7 cellular contexts compared by ENCODE assay signal in the genomic region with DNA sequence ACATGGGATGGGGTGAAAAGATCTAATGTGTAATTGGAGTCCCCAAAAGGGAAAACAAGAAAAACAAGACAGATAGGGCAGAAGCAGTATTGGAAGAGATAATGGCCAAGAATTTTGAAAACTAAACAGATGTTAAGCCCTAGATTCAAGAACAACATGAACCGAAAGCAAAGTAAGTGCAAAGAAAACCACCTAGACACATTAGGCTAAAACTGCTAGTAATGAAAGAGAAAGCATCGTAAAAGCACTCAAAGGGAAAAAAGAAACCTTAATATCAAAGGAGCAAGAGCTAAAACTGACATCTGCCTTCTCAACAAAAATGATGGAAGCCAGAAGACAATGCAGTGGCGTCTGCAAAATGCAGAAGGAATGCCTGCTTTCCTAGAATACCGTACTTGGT.
A peak's percentile ranks its signal among the peaks of the same experiment; 100 is the strongest.
DNase-seq lines count a peak whose midpoint lies in the region; ATAC-seq, FAIRE-seq and TF ChIP-seq lines count a peak whose summit lies in the region.
"Not testable (repeated sequence)": the region's sequence is repeated elsewhere in the genome, so short reads cannot be mapped to it uniquely, and the experiment has no call there.

No MANE protein-coding gene starts in this region.

- not testable (repeated sequence) for H3K27me3 ChIP-seq in H1 (replicated peaks in 1 of 4; ENCODE audit: control insufficient read depth in 3 of 4, extremely low read depth in 1 of 4, insufficient read depth in 3 of 4, low read length in 3 of 4)

- WGBS in H1 (ENCODE audit: extremely low coverage in 1 of 2, insufficient coverage in 1 of 2, insufficient read length in 1 of 2, insufficient replicate concordance in 2 of 2, low coverage in 1 of 2, low lambda C conversion rate in 2 of 2, missing lambda C conversion rate in 1 of 2), 2 experiments = no CpG with 5 or more reads among the region's 4 CpGs

- not testable (repeated sequence) for H3K23ac ChIP-seq in H1 (ENCODE audit: insufficient read length)

- not testable (repeated sequence) for TF ChIP-seq EP300 in H1 (IDR thresholded peaks at IDR 0.05; ENCODE audit: borderline replicate concordance in 1 of 2, low read depth in 2 of 2, low read length in 2 of 2)

- not testable (repeated sequence) for H3K27ac ChIP-seq in H1 (ENCODE audit: low read depth, low read length)

- not testable (repeated sequence) for H3K27me3 Mint-ChIP-seq in activated CD4-positive, alpha-beta T cell treated with anti-CD3 and anti-CD28 coated beads for 36 hours

- H3K4ac ChIP-seq in H1 (replicated peaks; ENCODE audit: insufficient read length, low read depth, low read length) = not testable (repeated sequence)

- not testable (repeated sequence) for H3K9ac ChIP-seq in H1 (replicated peaks in 1 of 4; ENCODE audit: extremely low read depth in 1 of 4, low read depth in 3 of 4, low read length in 3 of 4)

- not testable (repeated sequence) for H3K4me1 Mint-ChIP-seq in activated CD4-positive, alpha-beta T cell treated with anti-CD3 and anti-CD28 coated beads for 36 hours

- POLR2A ChIA-PET in activated CD4-positive, alpha-beta T cell treated with anti-CD3 and anti-CD28 coated beads for 36 hours (lab: Charles Lee); H1 (lab: Charles Lee; ENCODE audit: partially characterized antibody): not testable (repeated sequence)

- not testable (repeated sequence) for H3K4me3 ChIP-seq in H1 (ENCODE audit: extremely low read depth in 1 of 4, insufficient read depth in 2 of 4, low read depth in 3 of 4, low read length in 4 of 4)

- not testable (repeated sequence) for H3K79me1 ChIP-seq in H1 (ENCODE audit: low read depth, low read length)

- H3K56ac ChIP-seq in H1 (replicated peaks; ENCODE audit: insufficient read length, low read depth, low read length) = not testable (repeated sequence)

- H3K36me3 Mint-ChIP-seq in activated CD4-positive, alpha-beta T cell treated with anti-CD3 and anti-CD28 coated beads for 36 hours (ENCODE audit: low read depth) = not testable (repeated sequence)

- not testable (repeated sequence) for H2BK20ac ChIP-seq in H1 (ENCODE audit: low read length)

- not testable (repeated sequence) for H3K4me1 ChIP-seq in H1 (replicated peaks in 1 of 4; ENCODE audit: control insufficient read depth in 3 of 4, insufficient read depth in 4 of 4, low read length in 3 of 4)

- H3K9me3 ChIP-seq in H1 (ENCODE audit: insufficient read depth in 2 of 2, low read depth in 1 of 2, low read length in 1 of 2) = not testable (repeated sequence)

- ATAC-seq in GM18870 (IDR thresholded peaks at IDR 0.05; ENCODE audit: unreplicated experiment) = peak; percentile 50
- ATAC-seq in GM21390 (IDR thresholded peaks at IDR 0.05; ENCODE audit: unreplicated experiment) = peak; percentile 76
- ATAC-seq in GM21786 (IDR thresholded peaks at IDR 0.05; ENCODE audit: unreplicated experiment) = peak; percentile 60
- peak; percentile 50 for ATAC-seq in HG03060 (IDR thresholded peaks at IDR 0.05; ENCODE audit: low read depth, unreplicated experiment)
- ATAC-seq in activated CD4-positive, alpha-beta T cell treated with anti-CD3 and anti-CD28 coated beads for 36 hours = peak; percentile 44

- TF ChIP-seq CTCF in H1 (IDR thresholded peaks at IDR 0.05; ENCODE audit: control extremely low read depth in 1 of 3, insufficient read depth in 1 of 3, low read depth in 1 of 3, low read length in 3 of 3) = not testable (repeated sequence)

- H4K91ac ChIP-seq in H1 (replicated peaks; ENCODE audit: insufficient read length, low read length) = not testable (repeated sequence)

- not testable (repeated sequence) for H3K36me3 ChIP-seq in H1 (ENCODE audit: control insufficient read depth in 2 of 4, insufficient read depth in 4 of 4, low read length in 3 of 4)

- not testable (repeated sequence) for H2AK5ac ChIP-seq in H1 (ENCODE audit: low read depth, low read length)

- H4K8ac ChIP-seq in H1 (ENCODE audit: extremely low read depth, insufficient read depth, low read length) = not testable (repeated sequence)

- FAIRE-seq in GM12891 (lab: Jason Lieb, UNC) (peak; percentile 56), H1 (lab: Jason Lieb, UNC) (peak; percentile 48)

- H4K20me1 ChIP-seq in H1 (replicated peaks in 1 of 2; ENCODE audit: control insufficient read depth in 1 of 2, insufficient read depth in 2 of 2, low read length in 2 of 2) = not testable (repeated sequence)

- not testable (repeated sequence) for TF ChIP-seq POLR2A in GM12891 (IDR thresholded peaks at IDR 0.05; ENCODE audit: low read depth, low read length); H1 (IDR thresholded peaks at IDR 0.05; ENCODE audit: control extremely low read depth in 1 of 2, low read depth in 2 of 2, low read length in 2 of 2)

- not testable (repeated sequence) for H2AFZ ChIP-seq in H1 (ENCODE audit: low read length)

- DNase-seq in GM12891 (ENCODE audit: insufficient read length, low spot score); activated CD4-positive, alpha-beta T cell treated with anti-CD3 and anti-CD28 coated beads for 36 hours; H1 (ENCODE audit: low read depth in 1 of 2, low spot score in 2 of 2): not testable (repeated sequence)

- not testable (repeated sequence) for TF ChIP-seq RAD21 in H1 (IDR thresholded peaks at IDR 0.05 in 1 of 2, conservative IDR thresholded peaks at IDR 0.05 in 1 of 2; ENCODE audit: low read depth in 2 of 2, low read length in 2 of 2)

- H2BK15ac ChIP-seq in H1 (ENCODE audit: low read length) = not testable (repeated sequence)

- H4K5ac ChIP-seq in H1 (ENCODE audit: insufficient read length, low read depth, low read length) = not testable (repeated sequence)

- H2BK120ac ChIP-seq in H1 (replicated peaks; ENCODE audit: low read depth, low read length) = not testable (repeated sequence)

- not testable (repeated sequence) for H3K18ac ChIP-seq in H1 (ENCODE audit: extremely low read depth, low read length)

- not testable (repeated sequence) for H3K14ac ChIP-seq in H1 (ENCODE audit: insufficient read length)

- not testable (repeated sequence) for H3K23me2 ChIP-seq in H1 (ENCODE audit: low read depth, low read length)

- H3K4me3 Mint-ChIP-seq in activated CD4-positive, alpha-beta T cell treated with anti-CD3 and anti-CD28 coated beads for 36 hours = not testable (repeated sequence)

- not testable (repeated sequence) for H3K4me2 ChIP-seq in H1 (ENCODE audit: insufficient read depth in 1 of 2, low read depth in 2 of 2, low read length in 2 of 2)

- not testable (repeated sequence) for H3K79me2 ChIP-seq in H1 (ENCODE audit: control insufficient read depth in 1 of 2, insufficient read depth in 2 of 2, low read length in 2 of 2)

- not testable (repeated sequence) for H2BK5ac ChIP-seq in H1 (ENCODE audit: low read depth, low read length)

- not testable (repeated sequence) for H2BK12ac ChIP-seq in H1 (ENCODE audit: low read depth, low read length)

- not testable (repeated sequence) for H3K9me3 Mint-ChIP-seq in activated CD4-positive, alpha-beta T cell treated with anti-CD3 and anti-CD28 coated beads for 36 hours (ENCODE audit: low read depth)

- H3K27ac Mint-ChIP-seq in activated CD4-positive, alpha-beta T cell treated with anti-CD3 and anti-CD28 coated beads for 36 hours = not testable (repeated sequence)

- CTCF ChIA-PET in activated CD4-positive, alpha-beta T cell treated with anti-CD3 and anti-CD28 coated beads for 36 hours (lab: Charles Lee); H1 (lab: Charles Lee; ENCODE audit: partially characterized antibody): not testable (repeated sequence)

- intact Hi-C loops in activated CD4-positive, alpha-beta T cell treated with anti-CD3 and anti-CD28 coated beads for 36 hours (cut with DNase I, micrococcal nuclease) = not testable (repeated sequence)
